Comparison of ENCODE assay signal across 8 cellular contexts in genomic region chr11:58958500-58958899, GRCh38. TPM values are rescaled to one million over a fixed set of nuclear protein-coding genes. Genes with fewer than 3 reads are reported as not detected.
A peak's percentile ranks its signal among the peaks of the same experiment; 100 is the strongest.
DNase-seq lines count a peak whose midpoint lies in the region; ATAC-seq, FAIRE-seq and TF ChIP-seq lines count a peak whose summit lies in the region.

No MANE protein-coding gene starts in this region.

- dilution Hi-C loops in keratinocyte (cut with MboI; ENCODE audit: extremely low pct_ligation_motif_present, low sequenced_read_pairs), result no loop called here

- H3K79me2 ChIP-seq in keratinocyte (ENCODE audit: control insufficient read depth, insufficient read depth, low read length), result no peaks in the 10 kb centered on the region

- no peaks in the 10 kb centered on the region for H4K20me1 ChIP-seq in keratinocyte (ENCODE audit: control insufficient read depth, extremely low read depth, insufficient read depth, low read length)

- no peaks in the 10 kb centered on the region for H3K9me1 ChIP-seq in keratinocyte (ENCODE audit: control insufficient read depth, extremely low read depth, insufficient read depth, low read length)

- no peak overlapping the region for H3K4me3 ChIP-seq in keratinocyte (ENCODE audit: control insufficient read depth in 2 of 3, extremely low read depth in 1 of 3, insufficient read depth in 2 of 3, low read depth in 1 of 3, low read length in 3 of 3)

- H3K27me3 ChIP-seq in keratinocyte (ENCODE audit: control insufficient read depth, extremely low read depth, insufficient read depth, low read length), result no peaks in the 10 kb centered on the region

- peaks cover 9% of the 10 kb centered on the region for H3K4me1 ChIP-seq in keratinocyte (ENCODE audit: control insufficient read depth, extremely low read depth, insufficient read depth, low read length)

- H3K27ac ChIP-seq in keratinocyte (ENCODE audit: control insufficient read depth, insufficient read depth, low read length), result no peak overlapping the region

- ATAC-seq in HG03280 (IDR thresholded peaks at IDR 0.05; ENCODE audit: unreplicated experiment), result peak; percentile 59
- ATAC-seq in stimulated activated naive CD8-positive, alpha-beta T cell treated with anti-CD3 and anti-CD28 coated beads, Interleukin-15, Interleukin-2, amounts not matched to agents 100 U/mL and 50 U/mL, for 24 hours, result no peak

- FAIRE-seq in keratinocyte (lab: Jason Lieb, UNC), result peak; percentile 68

- H3K36me3 ChIP-seq in keratinocyte (ENCODE audit: control insufficient read depth in 2 of 2, extremely low read depth in 1 of 2, insufficient read depth in 2 of 2, low read length in 2 of 2), result no peaks in the 10 kb centered on the region

- DNase-seq in activated effector memory CD4-positive, alpha-beta T cell treated with anti-CD3 and anti-CD28 coated beads, Interleukin-2, amount 50 U/mL, for 16 hours, result peak; percentile 70
- DNase-seq in activated effector memory CD4-positive, alpha-beta T cell treated with Interleukin-2 at 50 U/mL for 16 hours, result no peak
- DNase-seq in activated CD4-positive, alpha-beta T cell treated with anti-CD3 and anti-CD28 coated beads, Interleukin-2, amount 50 U/mL, for 48 hours, result peak; percentile 38 to 47
- DNase-seq in keratinocyte (ENCODE audit: low read depth, low spot score), result no peak
- peak; percentile 57 for DNase-seq in stimulated activated naive CD8-positive, alpha-beta T cell treated with anti-CD3 and anti-CD28 coated beads, Interleukin-15, Interleukin-2, amounts not matched to agents 100 U/mL and 50 U/mL, for 24 hours
- no peak for DNase-seq in SHP77 (lab: John Stamatoyannopoulos, UW)
- no peak for DNase-seq in AG08395 (ENCODE audit: low spot score)

- H2AFZ ChIP-seq in keratinocyte (ENCODE audit: control insufficient read depth, low read length), result no peak overlapping the region

- no peaks in the 10 kb centered on the region for H3K9me3 ChIP-seq in keratinocyte (ENCODE audit: control insufficient read depth, low read depth, low read length)

- no peak overlapping the region for H3K4me2 ChIP-seq in keratinocyte (ENCODE audit: control insufficient read depth, extremely low read depth, insufficient read depth, low read depth, low read length)

- no peak overlapping the region for H3K9ac ChIP-seq in keratinocyte (ENCODE audit: control insufficient read depth, extremely low read depth, insufficient read depth, low read length)

- TF ChIP-seq CTCF in keratinocyte (optimal IDR thresholded peaks at IDR 0.05 in 1 of 3, IDR thresholded peaks at IDR 0.05 in 1 of 3, conservative IDR thresholded peaks at IDR 0.05 in 1 of 3; ENCODE audit: extremely low read depth in 1 of 3, insufficient read depth in 2 of 3, low read length in 3 of 3), result peak; percentile 47 to 60 (median 48)

RNA-seq across cellular contexts. Expression of gene GLYATL1, which starts 19.2 kb away (rescaled TPM):
- polyA plus RNA-seq in keratinocyte, result 0.26 to 0.39 TPM (median 0.33 TPM) in 3 replicates
- polyA plus RNA-seq in keratinocyte (2011; ENCODE audit: low read depth), result not detected
- 0.09 and 0.12 TPM in 2 replicates for polyA plus RNA-seq in keratinocyte (2011; cell fraction: cytosol; rRNA removed)
- 0.32 and 0.77 TPM in 2 replicates for polyA plus RNA-seq in keratinocyte (2011; cell fraction: nucleus; rRNA removed)
- polyA plus RNA-seq in keratinocyte (2012; ENCODE audit: low replicate concordance), result 0.61 TPM in 1 of 2 replicates, not detected in the other
- 0.48 TPM in 1 of 3 replicates, not detected in the others for polyA minus RNA-seq in keratinocyte
- polyA minus RNA-seq in keratinocyte (2011; cell fraction: cytosol; rRNA and poly(A)+ RNA removed), result not detected
- polyA minus RNA-seq in keratinocyte (2011; cell fraction: nucleus; rRNA and poly(A)+ RNA removed), result not detected in 2 replicates

Comparison
In these comparisons a context has a peak if more than half of its experiments do, and no peak if none do; other contexts are left out.
1. DNase-seq: peak in activated effector memory CD4-positive, alpha-beta T cell treated with anti-CD3 and anti-CD28 coated beads, Interleukin-2, amount 50 U/mL, for 16 hours (single experiment), activated CD4-positive, alpha-beta T cell treated with anti-CD3 and anti-CD28 coated beads, Interleukin-2, amount 50 U/mL, for 48 hours (2 of 2) and stimulated activated naive CD8-positive, alpha-beta T cell treated with anti-CD3 and anti-CD28 coated beads, Interleukin-15, Interleukin-2, amounts not matched to agents 100 U/mL and 50 U/mL, for 24 hours (single experiment); none in activated effector memory CD4-positive, alpha-beta T cell treated with Interleukin-2 at 50 U/mL for 16 hours (single experiment), keratinocyte (single experiment), SHP77 (0 of 2) and AG08395 (single experiment).